12 cellular contexts compared by ENCODE assay signal in the genomic region with DNA sequence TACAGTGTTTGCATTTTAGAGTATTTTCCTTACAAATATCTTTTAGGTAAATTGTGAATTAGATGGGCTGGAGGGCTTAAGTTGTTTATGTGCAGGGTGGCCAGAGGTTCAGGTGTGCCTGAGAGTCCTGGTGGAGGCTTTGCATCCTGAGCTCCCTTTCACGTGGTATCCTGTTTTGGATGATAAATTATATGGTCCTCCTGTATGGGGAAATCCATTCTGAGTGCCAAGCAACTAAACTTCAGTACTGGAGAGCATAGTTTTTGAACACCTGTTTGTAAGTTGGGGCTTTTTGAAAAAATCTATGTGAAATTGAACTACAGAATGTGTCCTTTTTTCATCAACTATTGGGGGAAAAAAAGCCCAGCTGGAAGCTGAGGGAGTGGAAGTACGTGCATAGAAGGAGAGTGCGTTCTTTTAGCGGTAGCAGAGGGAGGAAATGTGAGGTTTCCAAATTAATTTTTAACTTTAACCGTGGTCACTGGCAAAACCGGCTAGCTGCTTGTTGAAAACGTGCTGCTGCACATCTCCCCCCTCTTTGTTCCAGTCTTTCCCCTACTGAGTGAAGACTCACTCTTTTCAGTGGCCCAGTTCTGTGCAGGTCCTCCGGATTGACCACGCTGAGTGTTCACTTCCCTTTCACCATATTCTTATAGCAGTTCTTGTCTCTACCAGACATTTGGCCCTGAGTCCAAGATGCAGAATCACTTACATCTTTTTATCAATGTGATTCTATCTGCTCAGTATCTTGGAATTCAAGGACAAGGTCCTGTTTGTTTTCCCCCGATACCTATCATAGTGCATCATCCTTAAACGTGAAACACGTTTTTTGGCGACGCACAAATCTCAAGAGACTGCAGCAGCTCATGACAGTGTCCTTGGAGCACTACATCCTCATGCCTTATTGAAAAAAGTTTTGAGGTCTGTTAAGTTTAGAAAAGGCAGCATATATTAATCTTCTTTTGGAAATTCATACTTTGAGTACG. TPM values are rescaled to one million over a fixed set of nuclear protein-coding genes. Genes with fewer than 3 reads are reported as not detected.
A peak's percentile ranks its signal among the peaks of the same experiment; 100 is the strongest.
DNase-seq lines count a peak whose midpoint lies in the region; ATAC-seq, FAIRE-seq and TF ChIP-seq lines count a peak whose summit lies in the region.
"Had no signal": no experiment of that assay in that cellular context is flagged by ENCODE, and none has a peak within 500 bp of the region (broad histone marks: within the 10 kb centered on the region; RNA-seq: fewer than 3 reads in every experiment).

No MANE protein-coding gene starts in this region.

- no peak overlapping the region for H3K4me3 ChIP-seq in endothelial cell of umbilical vein (replicated peaks in 1 of 3; ENCODE audit: insufficient read depth in 1 of 3, low read depth in 1 of 3, low read length in 3 of 3)
- H3K4me3 ChIP-seq: thoracic aorta had no signal

- no peaks in the 10 kb centered on the region for H3K4me1 ChIP-seq in endothelial cell of umbilical vein (ENCODE audit: control insufficient read depth, extremely low read depth, insufficient read depth, low read length)

- H3K9ac ChIP-seq in endothelial cell of umbilical vein (replicated peaks; ENCODE audit: extremely low read depth, insufficient read depth, low read length), result no peak overlapping the region

- intact Hi-C loops in endothelial cell of umbilical vein (cut with micrococcal nuclease), result no loop called here
- intact Hi-C loops in posterior vena cava (cut with DNase I), result no loop called here

- H3K9me3 ChIP-seq in endothelial cell of umbilical vein (replicated peaks; ENCODE audit: control insufficient read depth, insufficient read depth, low read length), result no peaks in the 10 kb centered on the region
- H3K9me3 ChIP-seq: thoracic aorta had no signal

- H4K20me1 ChIP-seq in endothelial cell of umbilical vein (replicated peaks; ENCODE audit: control insufficient read depth, extremely low read depth, insufficient read depth, low read length), result no peaks in the 10 kb centered on the region

- H3K36me3 ChIP-seq in endothelial cell of umbilical vein (ENCODE audit: control insufficient read depth in 2 of 2, extremely low read depth in 1 of 2, insufficient read depth in 2 of 2, low read length in 2 of 2), result peaks cover 12 to 34% of the 10 kb centered on the region in 2 experiments

- H3K79me2 ChIP-seq in endothelial cell of umbilical vein (ENCODE audit: control insufficient read depth, insufficient read depth, low read length), result no peaks in the 10 kb centered on the region

- no peak overlapping the region for H3K4me2 ChIP-seq in endothelial cell of umbilical vein (ENCODE audit: insufficient read depth, low read length)

- dilution Hi-C loops in endothelial cell of umbilical vein (cut with MboI; ENCODE audit: extremely low pct_ligation_motif_present, low sequenced_read_pairs), result no loop called here

- POLR2A ChIA-PET in endothelial cell of umbilical vein (lab: Charles Lee), result no interaction called here

- CTCF ChIA-PET in endothelial cell of umbilical vein (lab: Charles Lee), result no interaction called here

- TF ChIP-seq POLR2A in GM19193 (IDR thresholded peaks at IDR 0.05; ENCODE audit: extremely low read depth, insufficient read depth, insufficient read length) (peak; percentile 21), endothelial cell of umbilical vein (IDR thresholded peaks at IDR 0.05; ENCODE audit: low read depth, low read length) (peak; percentile 28)

- no TSS peak for BruUV-seq in endothelial cell of umbilical vein (replicated peaks; lab: Mats Ljungman, UMichigan)

- no peak for DNase-seq in endothelial cell of umbilical vein (ENCODE audit: low read depth, low spot score)
- no peak for DNase-seq in central memory CD4-positive, alpha-beta T cell
- DNase-seq in posterior vena cava (ENCODE audit: low spot score), result no peak
- DNase-seq in NCI-H510A treated with DMSO at 0.1 percent for 48 hours (lab: John Stamatoyannopoulos, UW), result no peak
- no peak for DNase-seq in SHP77 (lab: John Stamatoyannopoulos, UW)
- DNase-seq: C1 segment of cervical spinal cord, NCI-H1436 had no signal

- peak; percentile 58 for ATAC-seq in HG03175 (IDR thresholded peaks at IDR 0.05; ENCODE audit: unreplicated experiment)

- H3K27ac ChIP-seq in 22Rv1 (peak overlapping the region; percentile 43), endothelial cell of umbilical vein (ENCODE audit: insufficient read depth, low read depth, low read length) (no peak overlapping the region)
- H3K27ac ChIP-seq: thoracic aorta had no signal

- FAIRE-seq in endothelial cell of umbilical vein (lab: Jason Lieb, UNC), result no peak
- FAIRE-seq: H54 had no signal

- no peaks in the 10 kb centered on the region for H3K9me1 ChIP-seq in endothelial cell of umbilical vein (replicated peaks; ENCODE audit: control insufficient read depth, extremely low read depth, insufficient read depth, low read length)

- no peaks in the 10 kb centered on the region for H3K27me3 ChIP-seq in endothelial cell of umbilical vein (ENCODE audit: control insufficient read depth in 2 of 2, insufficient read depth in 2 of 2, low read length in 2 of 2)

- H2AFZ ChIP-seq in endothelial cell of umbilical vein (ENCODE audit: low read depth, low read length), result no peak overlapping the region

- TF ChIP-seq CTCF in 22Rv1 (IDR thresholded peaks at IDR 0.05), result no peak
- no peak for TF ChIP-seq CTCF in endothelial cell of umbilical vein (IDR thresholded peaks at IDR 0.05; ENCODE audit: extremely low read depth in 1 of 2, insufficient read depth in 1 of 2, low read depth in 1 of 2, low read length in 2 of 2)

TF ChIP-seq in endothelial cell of umbilical vein, 7 proteins besides CTCF, POLR2A, EP300 and RAD21:
- TF ChIP-seq FOS (IDR thresholded peaks at IDR 0.05; ENCODE audit: borderline replicate concordance, insufficient read depth, low read length) (no peak), JUN (IDR thresholded peaks at IDR 0.05; ENCODE audit: borderline replicate concordance, insufficient read depth, insufficient read length, low read depth) (no peak), POLR2AphosphoS5 (IDR thresholded peaks at IDR 0.05; ENCODE audit: insufficient read depth, low read depth, low read length) (no peak), MYC (IDR thresholded peaks at IDR 0.05; ENCODE audit: low read depth, low read length) (no peak)
TF ChIP-seq in endothelial cell of umbilical vein: peak in this region for 0.

RNA-seq across cellular contexts. Expression of a gene that starts 15.3 kb away (rescaled TPM):
- total RNA-seq in endothelial cell of umbilical vein (44.3 and 47.7 TPM in 2 replicates), posterior vena cava (10 to 100 TPM; 20.1 to 20.6 TPM)
- 34.6 and 40.5 TPM in 2 replicates for polyA plus RNA-seq in endothelial cell of umbilical vein
- polyA plus RNA-seq in endothelial cell of umbilical vein (2011; cell fraction: cytosol; rRNA removed), result 56.4 and 57.3 TPM in 2 replicates
- polyA plus RNA-seq in endothelial cell of umbilical vein (2011; cell fraction: nucleus; rRNA removed), result 83.5 and 83.9 TPM in 2 replicates
- 38.0 and 47.8 TPM in 2 replicates for polyA plus RNA-seq in endothelial cell of umbilical vein (2012)
- polyA minus RNA-seq in endothelial cell of umbilical vein, result 54.1 and 55.4 TPM in 2 replicates
- 30.9 TPM for polyA minus RNA-seq in endothelial cell of umbilical vein (2011; cell fraction: cytosol; rRNA and poly(A)+ RNA removed)
- polyA minus RNA-seq in endothelial cell of umbilical vein (2011; cell fraction: nucleus; rRNA and poly(A)+ RNA removed), result 18.5 and 32.4 TPM in 2 replicates

RNA-seq across cellular contexts. Expression of a gene that starts 40.5 kb away (rescaled TPM):
- 57.6 and 66.6 TPM in 2 replicates for total RNA-seq in endothelial cell of umbilical vein
- 28.1 and 31.3 TPM in 2 replicates for polyA plus RNA-seq in endothelial cell of umbilical vein
- polyA plus RNA-seq in endothelial cell of umbilical vein (2011; cell fraction: cytosol; rRNA removed), result 21.3 and 21.8 TPM in 2 replicates
- polyA plus RNA-seq in endothelial cell of umbilical vein (2011; cell fraction: nucleus; rRNA removed), result 60.8 and 88.5 TPM in 2 replicates
- polyA plus RNA-seq in endothelial cell of umbilical vein (2012), result 54.0 and 89.3 TPM in 2 replicates
- 36.7 and 51.1 TPM in 2 replicates for polyA minus RNA-seq in endothelial cell of umbilical vein
- polyA minus RNA-seq in endothelial cell of umbilical vein (2011; cell fraction: cytosol; rRNA and poly(A)+ RNA removed), result 26.3 TPM
- 62.8 and 73.1 TPM in 2 replicates for polyA minus RNA-seq in endothelial cell of umbilical vein (2011; cell fraction: nucleus; rRNA and poly(A)+ RNA removed)
- total RNA-seq in posterior vena cava, result 10 to 100 TPM; 60.6 to 72.6 TPM
